8 cellular contexts compared by ENCODE assay signal in the genomic region with DNA sequence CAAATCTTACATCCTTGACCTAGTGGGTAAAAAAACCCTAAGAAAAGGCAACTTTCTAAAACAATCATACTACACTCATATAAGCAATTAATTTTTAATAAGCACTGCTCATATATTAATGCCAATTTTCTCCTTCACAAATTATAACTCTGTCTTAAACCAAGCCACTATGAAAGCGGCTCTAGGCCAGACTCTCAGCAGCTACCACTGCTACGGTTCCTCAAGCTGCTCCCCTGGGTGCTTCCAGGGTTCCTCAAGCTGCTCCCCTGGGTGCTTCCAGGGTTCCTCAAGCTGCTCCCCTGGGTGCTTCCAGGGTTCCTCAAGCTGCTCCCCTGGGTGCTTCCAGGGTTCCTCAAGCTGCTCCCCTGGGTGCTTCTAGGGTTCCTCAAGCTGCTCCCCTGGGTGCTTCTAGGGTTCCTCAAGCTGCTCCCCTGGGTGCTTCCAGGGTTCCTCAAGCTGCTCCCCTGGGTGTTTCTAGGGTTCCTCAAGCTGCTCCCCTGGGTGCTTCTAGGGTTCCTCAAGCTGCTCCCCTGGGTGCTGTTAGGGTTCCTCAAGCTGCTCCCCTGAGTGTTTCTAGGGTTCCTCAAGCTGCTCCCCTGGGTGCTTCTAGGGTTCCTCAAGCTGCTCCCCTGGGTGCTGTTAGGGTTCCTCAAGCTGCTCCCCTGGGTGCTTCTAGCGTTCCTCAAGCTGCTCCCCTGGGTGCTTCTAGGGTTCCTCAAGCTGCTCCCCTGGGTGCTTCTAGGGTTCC. TPM values are rescaled to one million over a fixed set of nuclear protein-coding genes. Genes with fewer than 3 reads are reported as not detected.
DNase-seq lines count a peak whose midpoint lies in the region; ATAC-seq, FAIRE-seq and TF ChIP-seq lines count a peak whose summit lies in the region.
"Not testable (repeated sequence)": the region's sequence is repeated elsewhere in the genome, so short reads cannot be mapped to it uniquely, and the experiment has no call there.

No MANE protein-coding gene starts in this region.

- not testable (repeated sequence) for H2BK12ac ChIP-seq in trophoblast cell (ENCODE audit: low read length)

- peaks cover 98 to 100% (median 100%) of the 10 kb centered on the region in 11 experiments for H4K20me1 ChIP-seq in BLaER1 treated with 17β-estradiol and CSF1 and Interleukin-3, amounts not matched to agents 10 nM and 100 nM
- peaks cover 65% of the 10 kb centered on the region for H4K20me1 ChIP-seq in K562 (replicated peaks; ENCODE audit: control insufficient read depth, insufficient read depth, low read length)
- not testable (repeated sequence) for H4K20me1 ChIP-seq in endothelial cell of umbilical vein (replicated peaks; ENCODE audit: control insufficient read depth, extremely low read depth, insufficient read depth, low read length)

- FAIRE-seq in K562 (lab: Jason Lieb, UNC); endothelial cell of umbilical vein (lab: Jason Lieb, UNC): not testable (repeated sequence)

- not testable (repeated sequence) for H4K91ac ChIP-seq in trophoblast cell (ENCODE audit: low read depth, low read length)

- H3K27me3 ChIP-seq in BLaER1 treated with 17β-estradiol and CSF1 and Interleukin-3, amounts not matched to agents 10 nM and 100 nM; HL-60 (ENCODE audit: insufficient read depth, poor library complexity, severe bottlenecking); K562 (ENCODE audit: control insufficient read depth in 2 of 2, insufficient read depth in 2 of 2, low read length in 2 of 2); endothelial cell of umbilical vein (ENCODE audit: control insufficient read depth in 2 of 2, insufficient read depth in 2 of 2, low read length in 2 of 2); trophoblast cell (ENCODE audit: insufficient read depth, low read length); upper lobe of left lung: not testable (repeated sequence)

- H3K4ac ChIP-seq in trophoblast cell (ENCODE audit: low read depth, low read length) = peak overlapping the region; percentile 84

- not testable (repeated sequence) for TF ChIP-seq EP300 in K562 (IDR thresholded peaks at IDR 0.05; ENCODE audit: low read length); upper lobe of left lung (IDR thresholded peaks at IDR 0.05)

- TF ChIP-seq RAD21 in K562 (CRISPR knock-in tag; conservative IDR thresholded peaks at IDR 0.05 in 1 of 2, IDR thresholded peaks at IDR 0.05 in 1 of 2) = not testable (repeated sequence)

- H2AFZ ChIP-seq in K562 (ENCODE audit: low read depth, low read length); endothelial cell of umbilical vein (ENCODE audit: low read depth, low read length): not testable (repeated sequence)
- H2AFZ ChIP-seq in trophoblast cell (ENCODE audit: insufficient read depth, low read length, poor library complexity) = peak overlapping the region; percentile 2

- H3K4me1 Mint-ChIP-seq in T-helper 17 cell = peaks cover 51% of the 10 kb centered on the region
- peaks cover 21% of the 10 kb centered on the region for H3K4me1 Mint-ChIP-seq in memory B cell

- H3K18ac ChIP-seq in trophoblast cell (ENCODE audit: low read length) = not testable (repeated sequence)

- H3K9me1 ChIP-seq in K562 (ENCODE audit: control insufficient read depth, insufficient read depth, low read length) = peaks cover 16% of the 10 kb centered on the region
- not testable (repeated sequence) for H3K9me1 ChIP-seq in endothelial cell of umbilical vein (replicated peaks; ENCODE audit: control insufficient read depth, extremely low read depth, insufficient read depth, low read length)

- WGBS in K562 (ENCODE audit: insufficient coverage, low coverage, missing lambda C conversion rate) = 83% methylated on average over 3 of the region's 3 CpGs
- no CpG with 5 or more reads among the region's 3 CpGs for WGBS in trophoblast cell (ENCODE audit: extremely low coverage, insufficient coverage, insufficient read length)
- 95 to 97% methylated on average over 3 of the region's 3 CpGs for WGBS in upper lobe of left lung, 2 donors

- H3K4me3 Mint-ChIP-seq in T-helper 17 cell = peak overlapping the region; percentile 64
- not testable (repeated sequence) for H3K4me3 Mint-ChIP-seq in memory B cell

- not testable (repeated sequence) for H3K36me3 Mint-ChIP-seq in T-helper 17 cell (ENCODE audit: low read depth); memory B cell

- H3K23ac ChIP-seq in trophoblast cell (ENCODE audit: low read length) = not testable (repeated sequence)

- intact Hi-C loops in K562 (cut with micrococcal nuclease) (loop anchor here (10.0 kb wide), 1 partner anchor 50 kb away; the partner anchor contains the start of gene SPG7), endothelial cell of umbilical vein (cut with micrococcal nuclease) (loop anchor here (5.0 kb wide), 1 partner anchor 33 kb away; no protein-coding TSS in a partner anchor)

- not testable (repeated sequence) for ATAC-seq in T-helper 17 cell; K562; upper lobe of left lung (ENCODE audit: low FRiP score in 2 of 2)
- ATAC-seq in memory B cell (ENCODE audit: low read depth) = peak; percentile 52

- peak overlapping the region; percentile 54 to 89 (median 77) for H3K4me2 ChIP-seq in BLaER1 treated with 17β-estradiol and CSF1 and Interleukin-3, amounts not matched to agents 10 nM and 100 nM
- H3K4me2 ChIP-seq in K562 (ENCODE audit: insufficient read depth, low read length) = peak overlapping the region; percentile 26; the same call in 1 of the 2 replicates
- H3K4me2 ChIP-seq in endothelial cell of umbilical vein (ENCODE audit: insufficient read depth, low read length) = peak overlapping the region; percentile 61
- not testable (repeated sequence) for H3K4me2 ChIP-seq in trophoblast cell (ENCODE audit: low read length)

- TF ChIP-seq CTCF in HL-60 (IDR thresholded peaks at IDR 0.05; ENCODE audit: insufficient read depth, low read length); K562 (IDR thresholded peaks at IDR 0.05 in 2 of 3, conservative IDR thresholded peaks at IDR 0.05 in 1 of 3; ENCODE audit: insufficient read depth in 2 of 3, low read depth in 1 of 3, low read length in 3 of 3); endothelial cell of umbilical vein (IDR thresholded peaks at IDR 0.05; ENCODE audit: extremely low read depth in 1 of 2, insufficient read depth in 1 of 2, low read depth in 1 of 2, low read length in 2 of 2); upper lobe of left lung (IDR thresholded peaks at IDR 0.05): not testable (repeated sequence)

- not testable (repeated sequence) for TF ChIP-seq POLR2A in K562 (conservative IDR thresholded peaks at IDR 0.05); endothelial cell of umbilical vein (IDR thresholded peaks at IDR 0.05; ENCODE audit: low read depth, low read length); upper lobe of left lung (IDR thresholded peaks at IDR 0.05)

- dilution Hi-C loops in endothelial cell of umbilical vein (cut with MboI; ENCODE audit: extremely low pct_ligation_motif_present, low sequenced_read_pairs) = not testable (repeated sequence)

- peaks cover 0 to 17% (median 0%) of the 10 kb centered on the region in 11 experiments; a peak in 5 of 22 replicates for H3K9me3 ChIP-seq in BLaER1 treated with 17β-estradiol and CSF1 and Interleukin-3, amounts not matched to agents 10 nM and 100 nM (replicated peaks in 1 of 11)
- not testable (repeated sequence) for H3K9me3 ChIP-seq in T-helper 17 cell (ENCODE audit: control insufficient read depth, low read length, poor library complexity, severe bottlenecking); K562 (replicated peaks; ENCODE audit: control insufficient read depth, insufficient read depth, low read depth, low read length); endothelial cell of umbilical vein (replicated peaks; ENCODE audit: control insufficient read depth, insufficient read depth, low read length); trophoblast cell (ENCODE audit: insufficient read depth, low read depth, low read length); upper lobe of left lung

- not testable (repeated sequence) for H4K8ac ChIP-seq in trophoblast cell (ENCODE audit: low read depth, low read length)

- H3K27ac ChIP-seq in BLaER1 treated with 17β-estradiol and CSF1 and Interleukin-3, amounts not matched to agents 10 nM and 100 nM = peak overlapping the region in 3 of 11 experiments; percentile 6 to 8 (median 7); a peak in 3 of 22 replicates
- 0 out of 2 replicates have a peak overlapping the region, but pooled peaks have one; percentile 30 for H3K27ac ChIP-seq in HL-60 (replicated peaks)
- H3K27ac ChIP-seq in K562 (ENCODE audit: extremely low read depth, low read depth, low read length) = peak overlapping the region; percentile 32; the same call in 1 of the 3 replicates
- not testable (repeated sequence) for H3K27ac ChIP-seq in endothelial cell of umbilical vein (ENCODE audit: insufficient read depth, low read depth, low read length); trophoblast cell (ENCODE audit: low read depth, low read length)
- peak overlapping the region in 3 of 4 donors; percentile 32 to 72 (median 66) for H3K27ac ChIP-seq in upper lobe of left lung

- not testable (repeated sequence) for DNase-seq in HL-60 (ENCODE audit: low read depth in 1 of 2, low spot score in 1 of 2); T-helper 17 cell; K562 (ENCODE audit: extremely low read depth in 1 of 4, low spot score in 3 of 4); endothelial cell of umbilical vein (ENCODE audit: low read depth, low spot score); trophoblast cell; upper lobe of left lung
- DNase-seq in memory B cell (ENCODE audit: low spot score in 2 of 2) = peak in 1 of 2 donors; percentile 46

- H3K79me2 ChIP-seq in K562 (ENCODE audit: control insufficient read depth, insufficient read depth, low read length) = peaks cover 91% of the 10 kb centered on the region
- H3K79me2 ChIP-seq in endothelial cell of umbilical vein (ENCODE audit: control insufficient read depth, insufficient read depth, low read length) = peaks cover 94% of the 10 kb centered on the region
- H3K79me2 ChIP-seq in trophoblast cell (ENCODE audit: control insufficient read depth, insufficient read depth, low read length, poor library complexity) = peaks cover 35% of the 10 kb centered on the region

- not testable (repeated sequence) for H3K4me3 ChIP-seq in BLaER1 treated with 17β-estradiol and CSF1 and Interleukin-3, amounts not matched to agents 10 nM and 100 nM; HL-60 (replicated peaks; ENCODE audit: insufficient read depth, low read length); K562; endothelial cell of umbilical vein (replicated peaks in 1 of 3; ENCODE audit: insufficient read depth in 1 of 3, low read depth in 1 of 3, low read length in 3 of 3); trophoblast cell (ENCODE audit: low read depth, low read length); upper lobe of left lung

- not testable (repeated sequence) for H2BK120ac ChIP-seq in trophoblast cell (ENCODE audit: insufficient read depth, low read length, poor library complexity)

- H3K27ac Mint-ChIP-seq in T-helper 17 cell = peak overlapping the region; percentile 89
- not testable (repeated sequence) for H3K27ac Mint-ChIP-seq in memory B cell

- H4K12ac ChIP-seq in trophoblast cell (ENCODE audit: low read depth, low read length) = not testable (repeated sequence)

- not testable (repeated sequence) for H3K79me1 ChIP-seq in trophoblast cell (ENCODE audit: low read length)

- not testable (repeated sequence) for H3K14ac ChIP-seq in trophoblast cell (ENCODE audit: low read length)

- POLR2A ChIA-PET in K562 (lab: Yijun Ruan, JAX) (interaction anchor here (0.7 to 1.8 kb wide), 4 partner anchors 8 to 18 kb away, joined by 3 to 6 read pairs (median 4); no protein-coding TSS in a partner anchor), endothelial cell of umbilical vein (lab: Charles Lee) (interaction anchor here (0.6 kb wide), 1 partner anchor 9 kb away, joined by 3 read pairs; no protein-coding TSS in a partner anchor)

- H3K4me1 ChIP-seq in BLaER1 treated with 17β-estradiol and CSF1 and Interleukin-3, amounts not matched to agents 10 nM and 100 nM = peaks cover 71 to 97% (median 88%) of the 10 kb centered on the region in 10 experiments
- H3K4me1 ChIP-seq in K562 (replicated peaks in 1 of 2; ENCODE audit: control insufficient read depth in 2 of 2, insufficient read depth in 2 of 2, low read length in 2 of 2) = peaks cover 17 to 32% of the 10 kb centered on the region in 2 experiments
- peaks cover 41% of the 10 kb centered on the region for H3K4me1 ChIP-seq in endothelial cell of umbilical vein (ENCODE audit: control insufficient read depth, extremely low read depth, insufficient read depth, low read length)
- peaks cover 15 to 17% of the 10 kb centered on the region in 2 experiments for H3K4me1 ChIP-seq in trophoblast cell (ENCODE audit: control insufficient read depth in 1 of 2, insufficient read depth in 2 of 2, low read length in 2 of 2)
- H3K4me1 ChIP-seq in upper lobe of left lung = peaks cover 30 to 68% (median 51%) of the 10 kb centered on the region in 4 donors

- not testable (repeated sequence) for H3K9me3 Mint-ChIP-seq in memory B cell

- H3K27me3 Mint-ChIP-seq in T-helper 17 cell, memory B cell: not testable (repeated sequence)

- 0 out of 22 replicates have a peak overlapping the region, but pooled peaks of 2 of the 11 experiments have one; percentile 0 to 31 for H3K9ac ChIP-seq in BLaER1 treated with 17β-estradiol and CSF1 and Interleukin-3, amounts not matched to agents 10 nM and 100 nM
- not testable (repeated sequence) for H3K9ac ChIP-seq in K562 (ENCODE audit: insufficient read depth in 1 of 2, low read depth in 2 of 2, low read length in 2 of 2); endothelial cell of umbilical vein (replicated peaks; ENCODE audit: extremely low read depth, insufficient read depth, low read length); trophoblast cell (ENCODE audit: low read length)

- in situ Hi-C loops in K562 (cut with MboI) = not testable (repeated sequence)

- CTCF ChIA-PET in K562 (lab: Yijun Ruan, JAX; ENCODE audit: low intra/inter-chr PET ratio) = not testable (repeated sequence)
- CTCF ChIA-PET in endothelial cell of umbilical vein (lab: Charles Lee) = interaction anchor here (1.0 to 1.4 kb wide), 2 partner anchors 34 to 72 kb away, joined by 3 read pairs; no protein-coding TSS in a partner anchor

- H2BK5ac ChIP-seq in trophoblast cell (ENCODE audit: low read depth, low read length, poor library complexity) = not testable (repeated sequence)

- BruUV-seq in K562 (replicated peaks; lab: Mats Ljungman, UMichigan); endothelial cell of umbilical vein (replicated peaks; lab: Mats Ljungman, UMichigan): not testable (repeated sequence)

- peaks cover 6 to 41% (median 21%) of the 10 kb centered on the region in 11 experiments; a peak in 18 of 22 replicates for H3K36me3 ChIP-seq in BLaER1 treated with 17β-estradiol and CSF1 and Interleukin-3, amounts not matched to agents 10 nM and 100 nM
- H3K36me3 ChIP-seq in K562 (ENCODE audit: control insufficient read depth, insufficient read depth, low read length); endothelial cell of umbilical vein (ENCODE audit: control insufficient read depth in 2 of 2, extremely low read depth in 1 of 2, insufficient read depth in 2 of 2, low read length in 2 of 2); trophoblast cell (ENCODE audit: control insufficient read depth in 1 of 2, insufficient read depth in 2 of 2, low read length in 2 of 2); upper lobe of left lung: not testable (repeated sequence)

- H2AK5ac ChIP-seq in trophoblast cell (ENCODE audit: low read length) = not testable (repeated sequence)

RNA-seq across cellular contexts. Expression of gene ANKRD11, which starts 35.8 kb away (rescaled TPM):
- total RNA-seq in T-helper 17 cell (100 to 1,000 TPM; 197 to 251 TPM), K562 (2014; rRNA removed) (49.2 and 58.7 TPM in 2 replicates), K562 (2014; rRNA removed; fragmentation: Illumina TruSeq; extraction: Trizol) (25.4 and 31.7 TPM in 2 replicates), K562 (2015; rRNA removed; fragmentation: Illumina TruSeq; extraction: Trizol) (26.9 and 27.6 TPM in 2 replicates), K562 (2021) (114 and 126 TPM in 2 replicates), endothelial cell of umbilical vein (184 and 191 TPM in 2 replicates), upper lobe of left lung (100 to 1,000 TPM in 5 of 6 donors, 10 to 100 TPM in 1; 92.4 to 313 (median 134) TPM)
- total RNA-seq in K562 (2011; cell fraction: chromatin; rRNA removed; ENCODE audit: low replicate concordance) = 521 and 557 TPM in 2 replicates
- 219 and 271 TPM in 2 replicates for total RNA-seq in K562 (2011; cell fraction: nucleolus; rRNA removed)
- total RNA-seq in K562 (2011; cell fraction: nucleoplasm; rRNA removed) = 280 and 307 TPM in 2 replicates
- polyA plus RNA-seq in K562 (2011; rRNA removed) (24.1 and 24.5 TPM in 2 replicates), K562 (2014; fragmentation: Illumina TruSeq; extraction: Trizol) (41.9 and 66.8 TPM in 2 replicates), K562 (2014; fragmentation: Nextera tagmentation; extraction: Ambion mirVana) (1 to 10 TPM; 4.7 to 5.4 TPM), K562 (2014; rRNA removed) (75.6 and 83.7 TPM in 2 replicates), endothelial cell of umbilical vein (49.5 and 55.8 TPM in 2 replicates)
- polyA plus RNA-seq in K562 (2011; cell fraction: cytosol; rRNA removed) = 24.1 and 43.3 TPM in 2 replicates
- polyA plus RNA-seq in K562 (2011; cell fraction: nucleus; rRNA removed) = 82.4 and 115 TPM in 2 replicates
- polyA plus RNA-seq in K562 (2012) = 58.0 and 101 TPM in 2 replicates
- 22.7 and 27.7 TPM in 2 replicates for polyA minus RNA-seq in K562 (2011; rRNA and poly(A)+ RNA removed)
- 41.4 and 57.3 TPM in 2 replicates for polyA minus RNA-seq in K562 (2011; cell fraction: cytosol; rRNA and poly(A)+ RNA removed)
- polyA minus RNA-seq in K562 (2011; cell fraction: nucleus; rRNA and poly(A)+ RNA removed) = 37.2 and 51.5 TPM in 2 replicates
- polyA plus RNA-seq in endothelial cell of umbilical vein (2011; cell fraction: cytosol; rRNA removed) = 47.8 and 59.7 TPM in 2 replicates
- polyA plus RNA-seq in endothelial cell of umbilical vein (2011; cell fraction: nucleus; rRNA removed) = 194 and 236 TPM in 2 replicates
- 87.0 and 89.3 TPM in 2 replicates for polyA plus RNA-seq in endothelial cell of umbilical vein (2012)
- polyA minus RNA-seq in endothelial cell of umbilical vein = 99.2 and 130 TPM in 2 replicates
- 32.7 TPM for polyA minus RNA-seq in endothelial cell of umbilical vein (2011; cell fraction: cytosol; rRNA and poly(A)+ RNA removed)
- polyA minus RNA-seq in endothelial cell of umbilical vein (2011; cell fraction: nucleus; rRNA and poly(A)+ RNA removed) = 115 and 144 TPM in 2 replicates
- polyA plus RNA-seq in trophoblast cell (2013) = 101 and 102 TPM in 2 replicates

RNA-seq across cellular contexts. Expression of gene SPG7, which starts 53.7 kb away (rescaled TPM):
- 100 to 1,000 TPM; 140 to 154 TPM for total RNA-seq in T-helper 17 cell
- total RNA-seq in K562 (2011; cell fraction: chromatin; rRNA removed; ENCODE audit: low replicate concordance) = 538 and 821 TPM in 2 replicates
- 360 and 372 TPM in 2 replicates for total RNA-seq in K562 (2011; cell fraction: nucleolus; rRNA removed)
- total RNA-seq in K562 (2011; cell fraction: nucleoplasm; rRNA removed) = 370 and 431 TPM in 2 replicates
- 67.4 and 136 TPM in 2 replicates for total RNA-seq in K562 (2014; rRNA removed)
- total RNA-seq in K562 (2014; rRNA removed; fragmentation: Illumina TruSeq; extraction: Trizol) = 37.3 and 41.2 TPM in 2 replicates
- total RNA-seq in K562 (2015; rRNA removed; fragmentation: Illumina TruSeq; extraction: Trizol) = 51.9 and 55.5 TPM in 2 replicates
- total RNA-seq in K562 (2021) = 74.8 and 75.4 TPM in 2 replicates
- polyA plus RNA-seq in K562 (2011; rRNA removed) = 44.2 and 53.2 TPM in 2 replicates
- polyA plus RNA-seq in K562 (2011; cell fraction: cytosol; rRNA removed) = 33.7 and 35.7 TPM in 2 replicates
- polyA plus RNA-seq in K562 (2011; cell fraction: nucleus; rRNA removed) = 243 and 279 TPM in 2 replicates
- 41.5 and 49.6 TPM in 2 replicates for polyA plus RNA-seq in K562 (2012)
- polyA plus RNA-seq in K562 (2014; fragmentation: Illumina TruSeq; extraction: Trizol) = 49.2 and 49.4 TPM in 2 replicates
- 1 to 10 TPM; 5.8 to 7.0 TPM for polyA plus RNA-seq in K562 (2014; fragmentation: Nextera tagmentation; extraction: Ambion mirVana)
- 62.6 and 89.1 TPM in 2 replicates for polyA plus RNA-seq in K562 (2014; rRNA removed)
- polyA minus RNA-seq in K562 (2011; rRNA and poly(A)+ RNA removed) = 44.3 and 53.3 TPM in 2 replicates
- 30.5 and 50.1 TPM in 2 replicates for polyA minus RNA-seq in K562 (2011; cell fraction: cytosol; rRNA and poly(A)+ RNA removed)
- polyA minus RNA-seq in K562 (2011; cell fraction: nucleus; rRNA and poly(A)+ RNA removed) = 79.4 and 87.9 TPM in 2 replicates
- total RNA-seq in endothelial cell of umbilical vein = 139 and 146 TPM in 2 replicates
- polyA plus RNA-seq in endothelial cell of umbilical vein = 85.8 and 90.2 TPM in 2 replicates
- 50.3 and 54.0 TPM in 2 replicates for polyA plus RNA-seq in endothelial cell of umbilical vein (2011; cell fraction: cytosol; rRNA removed)
- polyA plus RNA-seq in endothelial cell of umbilical vein (2011; cell fraction: nucleus; rRNA removed) = 424 and 453 TPM in 2 replicates
- 77.0 and 77.7 TPM in 2 replicates for polyA plus RNA-seq in endothelial cell of umbilical vein (2012)
- 92.3 and 122 TPM in 2 replicates for polyA minus RNA-seq in endothelial cell of umbilical vein
- 44.9 TPM for polyA minus RNA-seq in endothelial cell of umbilical vein (2011; cell fraction: cytosol; rRNA and poly(A)+ RNA removed)
- polyA minus RNA-seq in endothelial cell of umbilical vein (2011; cell fraction: nucleus; rRNA and poly(A)+ RNA removed) = 149 and 150 TPM in 2 replicates
- 43.6 and 45.1 TPM in 2 replicates for polyA plus RNA-seq in trophoblast cell (2013)
- 100 to 1,000 TPM in 4 of 6 donors, 10 to 100 TPM in 2; 72.6 to 419 (median 111) TPM for total RNA-seq in upper lobe of left lung
